In the genomic region with DNA sequence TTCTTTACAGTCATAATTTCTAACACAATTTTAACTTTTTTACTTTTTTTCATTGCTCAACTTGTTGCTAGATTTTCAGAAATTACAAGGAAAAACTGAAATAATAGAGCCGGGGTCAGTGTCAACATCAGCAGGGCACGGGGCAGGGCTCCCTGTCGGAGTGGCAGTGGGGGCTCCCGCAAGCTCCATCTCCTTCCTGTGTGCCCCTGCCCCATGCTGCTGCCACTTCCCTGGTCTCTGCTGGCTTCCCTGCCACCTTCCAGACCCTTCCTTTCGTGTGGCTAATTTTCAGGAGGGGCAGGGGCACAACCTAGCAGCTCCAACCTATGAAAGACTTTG, we compare ENCODE assay signal across 9 cellular contexts. TPM values are rescaled to one million over a fixed set of nuclear protein-coding genes. Genes with fewer than 3 reads are reported as not detected.
DNase-seq lines count a peak whose midpoint lies in the region; ATAC-seq and TF ChIP-seq lines count a peak whose summit lies in the region.
"Had no signal": no experiment of that assay in that cellular context is flagged by ENCODE, and none has a peak within 500 bp of the region (broad histone marks: within the 10 kb centered on the region; RNA-seq: fewer than 3 reads in every experiment).

No MANE protein-coding gene starts in this region.

- no peaks in the 10 kb centered on the region for H3K9me3 ChIP-seq in spleen

- peaks cover 29% of the 10 kb centered on the region for H3K4me1 Mint-ChIP-seq in activated CD4-positive, alpha-beta memory T cell treated with anti-CD3 and anti-CD28 coated beads for 36 hours (ENCODE audit: low read depth)

- H3K4me3 ChIP-seq in HFF-Myc (replicated peaks; ENCODE audit: low read depth, low read length) (peak overlapping the region; percentile 99), iPS-11a (ENCODE audit: low read depth, low read length) (peak overlapping the region; percentile 98), spleen (peak overlapping the region in 7 of 8 donors; percentile 84 to 97 (median 90))

- H3K27me3 Mint-ChIP-seq in activated CD4-positive, alpha-beta memory T cell treated with anti-CD3 and anti-CD28 coated beads for 36 hours: peaks cover 2% of the 10 kb centered on the region

- no peaks in the 10 kb centered on the region for H3K9me3 Mint-ChIP-seq in activated CD4-positive, alpha-beta memory T cell treated with anti-CD3 and anti-CD28 coated beads for 36 hours

- peak overlapping the region; percentile 33 for H3K27ac Mint-ChIP-seq in activated CD4-positive, alpha-beta memory T cell treated with anti-CD3 and anti-CD28 coated beads for 36 hours

- POLR2A ChIA-PET in activated CD4-positive, alpha-beta memory T cell treated with anti-CD3 and anti-CD28 coated beads for 36 hours (lab: Charles Lee): no interaction called here

- H3K36me3 Mint-ChIP-seq in activated CD4-positive, alpha-beta memory T cell treated with anti-CD3 and anti-CD28 coated beads for 36 hours: peaks cover 7% of the 10 kb centered on the region

- ATAC-seq in GM18868 (IDR thresholded peaks at IDR 0.05; ENCODE audit: unreplicated experiment): no peak
- no peak for ATAC-seq in HG02610 (IDR thresholded peaks at IDR 0.05; ENCODE audit: unreplicated experiment)
- ATAC-seq in HG02798 (IDR thresholded peaks at IDR 0.05; ENCODE audit: poor library complexity, unreplicated experiment): no peak

- intact Hi-C loops in activated CD4-positive, alpha-beta memory T cell treated with anti-CD3 and anti-CD28 coated beads for 36 hours (cut with micrococcal nuclease): loop anchor here (2.0 to 5.0 kb wide), 2 partner anchors 31 to 170 kb away; a partner anchor contains a TSS
- intact Hi-C loops in spleen (cut with DNase I; ENCODE audit: low total_unique reads): no loop called here

- H3K27me3 ChIP-seq in spleen (replicated peaks in 1 of 7): peaks cover 0 to 6% (median 0%) of the 10 kb centered on the region in 7 donors

- WGBS in spleen, 5 donors: 84 to 94% (median 87%) methylated on average over 5 of the region's 5 CpGs

- CTCF ChIA-PET in activated CD4-positive, alpha-beta memory T cell treated with anti-CD3 and anti-CD28 coated beads for 36 hours (lab: Charles Lee): interaction anchor here (1.2 kb wide), 1 partner anchor 11 kb away, joined by 4 read pairs; no protein-coding TSS in a partner anchor

- H3K4me1 ChIP-seq in spleen: peaks cover 14 to 64% (median 38%) of the 10 kb centered on the region in 6 donors

- TF ChIP-seq CTCF in HFF-Myc (IDR thresholded peaks at IDR 0.05; ENCODE audit: low read depth, low read length, missing control alignments) (no peak), spleen (IDR thresholded peaks at IDR 0.05 in 8 of 11, conservative IDR thresholded peaks at IDR 0.05 in 3 of 11) (no peak)

- no peak for TF ChIP-seq POLR2A in spleen (IDR thresholded peaks at IDR 0.05)

- H3K4me3 Mint-ChIP-seq in activated CD4-positive, alpha-beta memory T cell treated with anti-CD3 and anti-CD28 coated beads for 36 hours: peak overlapping the region; percentile 95

- peaks cover 0 to 14% (median 3%) of the 10 kb centered on the region in 6 donors for H3K36me3 ChIP-seq in spleen

- peak overlapping the region in 2 of 8 donors; percentile 91 to 92 for H3K27ac ChIP-seq in spleen

- no peak for DNase-seq in HFF-Myc (ENCODE audit: extremely low read depth, low read depth)
- no peak for DNase-seq in activated CD4-positive, alpha-beta memory T cell treated with anti-CD3 and anti-CD28 coated beads for 36 hours
- no peak for DNase-seq in spleen
- DNase-seq in NCI-H774 (lab: John Stamatoyannopoulos, UW): no peak
- DNase-seq: NCI-H526 treated with DMSO at 0.1 percent for 48 hours had no signal

RNA-seq across cellular contexts. Expression of a gene that starts 1.0 kb away (rescaled TPM):
- 10 to 100 TPM; 49.9 to 54.5 TPM for total RNA-seq in activated CD4-positive, alpha-beta memory T cell treated with anti-CD3 and anti-CD28 coated beads for 36 hours
- total RNA-seq in spleen: 10 to 100 TPM; 61.5 to 87.0 (median 77.5) TPM
- polyA plus RNA-seq in spleen: 10 to 100 TPM; 22.7 to 62.0 (median 57.8) TPM
